ENCODE assay signal across 1 cellular context in genomic region chr9:133349965-133350624, GRCh38.
TF ChIP-seq lines count a peak whose summit lies in the region.

No MANE protein-coding gene starts in this region.

TF ChIP-seq in A549, 52 proteins besides CTCF, POLR2A, EP300 and RAD21 (continued from another document):
- TF ChIP-seq EHMT2 (IDR thresholded peaks at IDR 0.05; ENCODE audit: low read depth) = no peak
- no peak for TF ChIP-seq NR3C1 (IDR thresholded peaks at IDR 0.05)
- no peak for TF ChIP-seq RARB (CRISPR knock-in tag; IDR thresholded peaks at IDR 0.05)
- TF ChIP-seq TP53 (CRISPR knock-in tag; IDR thresholded peaks at IDR 0.05) = no peak
- no peak for TF ChIP-seq RFX5 (IDR thresholded peaks at IDR 0.05)
- TF ChIP-seq ZNF302 (CRISPR knock-in tag; IDR thresholded peaks at IDR 0.05) = no peak
- no peak for TF ChIP-seq KDM5A (IDR thresholded peaks at IDR 0.05)
- TF ChIP-seq ZC3H11A (IDR thresholded peaks at IDR 0.05) = no peak
